In the genomic region with DNA sequence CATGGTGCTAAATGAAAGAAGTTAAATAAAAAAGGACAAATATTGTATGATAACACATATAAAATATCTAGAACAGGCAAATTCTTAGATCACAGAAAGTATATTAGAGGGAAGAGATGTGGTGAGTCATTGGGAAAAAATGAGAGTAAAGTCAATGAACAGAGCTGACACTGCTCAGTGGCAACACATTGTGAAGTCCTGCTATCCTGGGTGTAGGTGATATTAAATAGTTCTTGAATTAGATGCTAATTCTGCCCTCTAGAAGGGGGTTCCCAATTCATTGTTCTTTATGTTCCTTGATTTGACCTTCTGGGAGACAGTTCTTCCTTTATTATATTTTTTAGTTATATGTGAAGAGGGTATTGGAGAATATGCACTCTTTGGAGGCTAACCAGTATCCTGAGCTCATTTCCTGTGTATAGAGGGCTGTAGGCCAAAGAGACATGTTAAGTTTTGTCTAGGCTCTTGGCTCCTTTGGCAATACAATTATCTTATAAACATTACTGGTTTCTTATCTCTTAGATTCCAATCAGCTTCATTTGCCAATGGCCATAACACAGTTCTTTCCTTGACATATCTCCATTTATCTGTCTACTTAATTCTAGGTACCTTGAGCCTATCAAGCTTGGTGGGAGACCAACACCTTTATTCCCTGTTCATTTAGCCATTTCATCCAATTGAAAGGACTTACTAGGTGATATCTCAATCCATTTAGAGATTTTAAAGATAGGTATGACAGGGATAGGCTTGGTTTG, we compare ENCODE assay signal across 18 cellular contexts. TPM values are rescaled to one million over a fixed set of nuclear protein-coding genes. Genes with fewer than 3 reads are reported as not detected.
DNase-seq lines count a peak whose midpoint lies in the region; FAIRE-seq and TF ChIP-seq lines count a peak whose summit lies in the region.
"Had no signal": no experiment of that assay in that cellular context is flagged by ENCODE, and none has a peak within 500 bp of the region (broad histone marks: within the 10 kb centered on the region; RNA-seq: fewer than 3 reads in every experiment).

No MANE protein-coding gene starts in this region.

- peak; percentile 78 for FAIRE-seq in H54 (lab: Jason Lieb, UNC)
- FAIRE-seq: GM19239, kidney had no signal

- DNase-seq in H54 (ENCODE audit: insufficient read length, low spot score) (peak; percentile 19), RPMI7951 (ENCODE audit: low read depth) (peak; percentile 64), epithelial cell of esophagus (ENCODE audit: low read depth) (peak; percentile 62), NCI-H128 (lab: John Stamatoyannopoulos, UW; ENCODE audit: unreplicated experiment) (no peak), NCI-H524 treated with DMSO at 0.1 percent for 48 hours (lab: John Stamatoyannopoulos, UW) (no peak), NCI-H2029 treated with DMSO at 0.1 percent for 48 hours (lab: John Stamatoyannopoulos, UW) (no peak)
- DNase-seq: activated CD4-positive, alpha-beta T cell treated with anti-CD3 and anti-CD28 coated beads, Interleukin-2, amount 10 ng/mL, durations not matched to agents 7 days and 5 days; activated T-cell treated with anti-CD3 and anti-CD28 coated beads, Interleukin-2, amount 50 U/mL, for 4 hours; anterior cingulate cortex; GF-D8; glutamatergic neuron; kidney; NCI-H1930; NCI-H748 treated with DMSO at 0.1 percent for 48 hours; Right ventricle myocardium superior; testis had no signal

- no peaks in the 10 kb centered on the region for H3K9me3 ChIP-seq in mesodermal cell (ENCODE audit: control insufficient read depth, low read length)
- H3K9me3 ChIP-seq: testis had no signal

- H3K27ac ChIP-seq in mesodermal cell (ENCODE audit: low read depth, low read length, severe bottlenecking): peak overlapping the region; percentile 52
- H3K27ac ChIP-seq: testis had no signal

- H3K4me3 ChIP-seq in epithelial cell of esophagus (ENCODE audit: low read length) (no peak overlapping the region), mesodermal cell (ENCODE audit: extremely low read depth, insufficient read depth, low read length, poor library complexity, severe bottlenecking) (no peak overlapping the region)
- H3K4me3 ChIP-seq: testis had no signal

- H3K4me1 ChIP-seq in mesodermal cell (ENCODE audit: control insufficient read depth, insufficient read depth, low read length, poor library complexity, severe bottlenecking): no peaks in the 10 kb centered on the region
- H3K4me1 ChIP-seq: testis had no signal

- TF ChIP-seq POLR2A in H54 (IDR thresholded peaks at IDR 0.05; ENCODE audit: low read depth, low read length): no peak

- no peak for TF ChIP-seq CTCF in epithelial cell of esophagus (IDR thresholded peaks at IDR 0.05; ENCODE audit: insufficient read depth, low read depth, low read length, missing control alignments)

- H3K36me3 ChIP-seq in mesodermal cell (ENCODE audit: control insufficient read depth, insufficient read depth, low read length): no peaks in the 10 kb centered on the region

RNA-seq across cellular contexts. Expression of a gene that starts 6.6 kb away (rescaled TPM):
- 31.5 and 34.4 TPM in 2 replicates for total RNA-seq in RPMI7951 (2014; rRNA removed; shearing (Covaris generic))
- polyA plus RNA-seq in mesodermal cell (2013, experiment 1 of 2): 16.1 TPM
- 19.1 TPM for polyA plus RNA-seq in mesodermal cell (2013, experiment 2 of 2)

Comparison
In these comparisons a context has a peak if more than half of its experiments do, and no peak if none do; other contexts are left out.
1. DNase-seq: peak in H54 (single experiment), RPMI7951 (single experiment) and epithelial cell of esophagus (single experiment); none in NCI-H128 (single experiment), NCI-H524 treated with DMSO at 0.1 percent for 48 hours (single experiment) and NCI-H2029 treated with DMSO at 0.1 percent for 48 hours (single experiment).